ENCODE assay signal across 8 cellular contexts in genomic region chr12:89350661-89351488, GRCh38. TPM values are rescaled to one million over a fixed set of nuclear protein-coding genes. Genes with fewer than 3 reads are reported as not detected.
A peak's percentile ranks its signal among the peaks of the same experiment; 100 is the strongest.
DNase-seq lines count a peak whose midpoint lies in the region; ATAC-seq and TF ChIP-seq lines count a peak whose summit lies in the region.

No MANE protein-coding gene starts in this region.

- TF ChIP-seq CTCF in dorsolateral prefrontal cortex (IDR thresholded peaks at IDR 0.05 in 54 of 56, conservative IDR thresholded peaks at IDR 0.05 in 2 of 56; ENCODE audit: low read depth in 1 of 56, partially characterized antibody in 56 of 56): no peak
- TF ChIP-seq CTCF in upper lobe of right lung (IDR thresholded peaks at IDR 0.05): no peak

- H3K4me3 ChIP-seq in SK-N-MC (peak overlapping the region; percentile 85), dorsolateral prefrontal cortex (peak overlapping the region; percentile 44 to 93 (median 84)), mesodermal cell (ENCODE audit: extremely low read depth, insufficient read depth, low read length, poor library complexity, severe bottlenecking) (peak overlapping the region; percentile 97), upper lobe of right lung (peak overlapping the region; percentile 72)

- ATAC-seq in upper lobe of right lung: no peak

- no peaks in the 10 kb centered on the region for H3K9me3 ChIP-seq in SK-N-MC (ENCODE audit: low read depth, low read length)
- H3K9me3 ChIP-seq in mesodermal cell (ENCODE audit: control insufficient read depth, low read length): no peaks in the 10 kb centered on the region
- H3K9me3 ChIP-seq in upper lobe of right lung: no peaks in the 10 kb centered on the region

- H3K36me3 ChIP-seq in SK-N-MC (ENCODE audit: insufficient read depth, low read length) (no peaks in the 10 kb centered on the region), mesodermal cell (ENCODE audit: control insufficient read depth, insufficient read depth, low read length) (peaks cover 45% of the 10 kb centered on the region), upper lobe of right lung (peaks cover 33% of the 10 kb centered on the region)

- intact Hi-C loops in dorsolateral prefrontal cortex (cut with DNase I): loop anchor here (5.0 to 10.0 kb wide), 3 partner anchors 111 to 296 kb away; partner anchors contain the start of gene POC1B (in 2 of the 2)
- intact Hi-C loops in upper lobe of right lung (cut with DNase I): loop anchor here (10.0 kb wide), 2 partner anchors 104 to 296 kb away; no protein-coding TSS in a partner anchor

- WGBS in mesodermal cell (ENCODE audit: insufficient coverage in 2 of 2), 2 experiments: 0% methylated on average over 43 to 45 of the region's 50 CpGs

- H3K9ac ChIP-seq in SK-N-MC (ENCODE audit: insufficient read length): no peak overlapping the region

- peaks cover 21% of the 10 kb centered on the region for H3K4me1 ChIP-seq in mesodermal cell (ENCODE audit: control insufficient read depth, insufficient read depth, low read length, poor library complexity, severe bottlenecking)
- H3K4me1 ChIP-seq in upper lobe of right lung: peaks cover 36% of the 10 kb centered on the region

- peaks cover 0 to 7% (median 0%) of the 10 kb centered on the region in 45 donors for H3K27me3 ChIP-seq in dorsolateral prefrontal cortex
- H3K27me3 ChIP-seq in upper lobe of right lung: no peaks in the 10 kb centered on the region

- H3K27ac ChIP-seq in SK-N-MC (no peak overlapping the region), dorsolateral prefrontal cortex (peak overlapping the region; percentile 23 to 98 (median 90)), mesodermal cell (ENCODE audit: low read depth, low read length, severe bottlenecking) (peak overlapping the region; percentile 99), upper lobe of right lung (peak overlapping the region; percentile 99)

- DNase-seq in DMS 273 (lab: John Stamatoyannopoulos, UW; ENCODE audit: unreplicated experiment) (peak; percentile 41), DMS 273 treated with DMSO at 0.1 percent for 48 hours (lab: John Stamatoyannopoulos, UW) (no peak), SK-N-MC (ENCODE audit: low read depth, low spot score) (no peak), dorsolateral prefrontal cortex (no peak), upper lobe of right lung (peak; percentile 69), NCI-H2081 (lab: John Stamatoyannopoulos, UW) (no peak), 8988T (no peak)

RNA-seq across cellular contexts. Expression of gene DUSP6, which starts 1.4 kb away (rescaled TPM):
- total RNA-seq in dorsolateral prefrontal cortex (10 to 100 TPM in 119 of 120 experiments, 1 to 10 TPM in 1; 8.1 to 87.8 (median 26.2) TPM), upper lobe of right lung (110 TPM)
- 378 TPM for polyA plus RNA-seq in mesodermal cell (2013, experiment 1 of 2)
- 304 TPM for polyA plus RNA-seq in mesodermal cell (2013, experiment 2 of 2)

Comparison
In these comparisons a context has a peak if more than half of its experiments do, and no peak if none do; other contexts are left out.
1. DNase-seq: peak in DMS 273 (single experiment) and upper lobe of right lung (single experiment); none in DMS 273 treated with DMSO at 0.1 percent for 48 hours (single experiment), SK-N-MC (single experiment), dorsolateral prefrontal cortex (0 of 10), NCI-H2081 (0 of 2) and 8988T (single experiment).
2. Peak in every context shown above with its lines, with median percentiles within 50 percentile points of each other: H3K4me3 ChIP-seq.